29 cellular contexts compared by ENCODE assay signal in genomic region chr10:112711366-112711765, GRCh38.
A peak's percentile ranks its signal among the peaks of the same experiment; 100 is the strongest.
DNase-seq lines count a peak whose midpoint lies in the region; ATAC-seq and FAIRE-seq lines count a peak whose summit lies in the region.
"Had no signal": no experiment of that assay in that cellular context is flagged by ENCODE, and none has a peak within 500 bp of the region (broad histone marks: within the 10 kb centered on the region; RNA-seq: fewer than 3 reads in every experiment).

No MANE protein-coding gene starts in this region.

- peaks cover 14 to 38% (median 24%) of the 10 kb centered on the region in 10 experiments for H3K4me1 ChIP-seq in BLaER1 treated with 17β-estradiol and CSF1 and Interleukin-3, amounts not matched to agents 10 nM and 100 nM
- H3K4me1 ChIP-seq: breast epithelium, Caco-2, prostate gland had no signal

- H3K4me1 Mint-ChIP-seq in stimulated activated naive CD8-positive, alpha-beta T cell treated with anti-CD3 and anti-CD28 coated beads, Interleukin-15, amount 100 ng/mL, for 72 hours: no peaks in the 10 kb centered on the region
- H3K4me1 Mint-ChIP-seq: activated CD8-positive, alpha-beta memory T cell treated with anti-CD3 and anti-CD28 coated beads, Interleukin-2, amount 10 ng/mL, durations not matched to agents 7 days and 5 days had no signal

- no peak overlapping the region for H3K27ac Mint-ChIP-seq in stimulated activated naive CD8-positive, alpha-beta T cell treated with anti-CD3 and anti-CD28 coated beads, Interleukin-15, amount 100 ng/mL, for 72 hours
- H3K27ac Mint-ChIP-seq: activated CD4-positive, alpha-beta T cell treated with anti-CD3 and anti-CD28 coated beads, Interleukin-2, amount 10 ng/mL, durations not matched to agents 24 days and 14 days; activated CD8-positive, alpha-beta memory T cell treated with anti-CD3 and anti-CD28 coated beads, Interleukin-2, amount 10 ng/mL, durations not matched to agents 7 days and 5 days; activated T-cell treated with anti-CD3 and anti-CD28 coated beads, Interleukin-2, amount 50 U/mL, for 72 hours had no signal

- H3K9me3 ChIP-seq in BLaER1 treated with 17β-estradiol and CSF1 and Interleukin-3, amounts not matched to agents 10 nM and 100 nM (replicated peaks in 1 of 11): peaks cover 0 to 5% (median 0%) of the 10 kb centered on the region in 11 experiments; a peak in 3 of 22 replicates
- no peaks in the 10 kb centered on the region for H3K9me3 ChIP-seq in MG63
- H3K9me3 ChIP-seq: breast epithelium, Caco-2, neutrophil, prostate gland, stomach, tibial artery had no signal

- H3K4me2 ChIP-seq in BLaER1 treated with 17β-estradiol and CSF1 and Interleukin-3, amounts not matched to agents 10 nM and 100 nM: peak overlapping the region in 10 of 11 experiments; percentile 3 to 85 (median 64); a peak in 18 of 22 replicates
- H3K4me2 ChIP-seq: KMS-11 had no signal

- peaks cover 8 to 34% (median 18%) of the 10 kb centered on the region in 11 experiments; a peak in 15 of 22 replicates for H3K36me3 ChIP-seq in BLaER1 treated with 17β-estradiol and CSF1 and Interleukin-3, amounts not matched to agents 10 nM and 100 nM
- H3K36me3 ChIP-seq in MG63: no peaks in the 10 kb centered on the region
- H3K36me3 ChIP-seq: breast epithelium, neutrophil, prostate gland, stomach, tibial artery had no signal

- no peak for ATAC-seq in stimulated activated naive CD8-positive, alpha-beta T cell treated with anti-CD3 and anti-CD28 coated beads, Interleukin-15, amount 100 ng/mL, for 72 hours
- ATAC-seq: activated CD8-positive, alpha-beta memory T cell treated with anti-CD3 and anti-CD28 coated beads, Interleukin-2, amount 10 ng/mL, durations not matched to agents 7 days and 5 days; activated T-cell treated with anti-CD3 and anti-CD28 coated beads, Interleukin-2, amount 50 U/mL, for 72 hours; left ventricle myocardium superior had no signal

- no peaks in the 10 kb centered on the region for H3K27me3 Mint-ChIP-seq in stimulated activated naive CD8-positive, alpha-beta T cell treated with anti-CD3 and anti-CD28 coated beads, Interleukin-15, amount 100 ng/mL, for 72 hours
- H3K27me3 Mint-ChIP-seq: activated CD4-positive, alpha-beta T cell treated with anti-CD3 and anti-CD28 coated beads, Interleukin-2, amount 10 ng/mL, durations not matched to agents 24 days and 14 days; activated CD8-positive, alpha-beta memory T cell treated with anti-CD3 and anti-CD28 coated beads, Interleukin-2, amount 10 ng/mL, durations not matched to agents 7 days and 5 days had no signal

- H3K4me3 Mint-ChIP-seq in stimulated activated naive CD8-positive, alpha-beta T cell treated with anti-CD3 and anti-CD28 coated beads, Interleukin-15, amount 100 ng/mL, for 72 hours: no peak overlapping the region
- H3K4me3 Mint-ChIP-seq: activated CD4-positive, alpha-beta T cell treated with anti-CD3 and anti-CD28 coated beads, Interleukin-2, amount 10 ng/mL, durations not matched to agents 24 days and 14 days; activated CD8-positive, alpha-beta memory T cell treated with anti-CD3 and anti-CD28 coated beads, Interleukin-2, amount 10 ng/mL, durations not matched to agents 7 days and 5 days; activated T-cell treated with anti-CD3 and anti-CD28 coated beads, Interleukin-2, amount 50 U/mL, for 72 hours had no signal

- no peak overlapping the region for H3K27ac ChIP-seq in BLaER1 treated with 17β-estradiol and CSF1 and Interleukin-3, amounts not matched to agents 10 nM and 100 nM
- H3K27ac ChIP-seq: breast epithelium, C4-2B, epithelial cell of prostate, KMS-11, neutrophil, prostate gland, stomach, tibial artery, VCaP had no signal

- no peaks in the 10 kb centered on the region for H3K9me3 Mint-ChIP-seq in stimulated activated naive CD8-positive, alpha-beta T cell treated with anti-CD3 and anti-CD28 coated beads, Interleukin-15, amount 100 ng/mL, for 72 hours
- H3K9me3 Mint-ChIP-seq: activated CD4-positive, alpha-beta T cell treated with anti-CD3 and anti-CD28 coated beads, Interleukin-2, amount 10 ng/mL, durations not matched to agents 24 days and 14 days; activated T-cell treated with anti-CD3 and anti-CD28 coated beads, Interleukin-2, amount 50 U/mL, for 72 hours had no signal

- DNase-seq in MG63 (peak; percentile 88), iris pigment epithelial cell (ENCODE audit: low read depth) (peak; percentile 48), putamen (ENCODE audit: low spot score) (no peak), NCI-H128 (lab: John Stamatoyannopoulos, UW; ENCODE audit: unreplicated experiment) (no peak), AG20443 (ENCODE audit: low spot score) (no peak)
- no peak for DNase-seq in stimulated activated naive CD8-positive, alpha-beta T cell treated with anti-CD3 and anti-CD28 coated beads, Interleukin-15, amount 100 ng/mL, for 72 hours
- DNase-seq: activated CD4-positive, alpha-beta T cell treated with anti-CD3 and anti-CD28 coated beads, Interleukin-2, amount 10 ng/mL, durations not matched to agents 24 days and 14 days; activated CD8-positive, alpha-beta memory T cell treated with anti-CD3 and anti-CD28 coated beads, Interleukin-2, amount 10 ng/mL, durations not matched to agents 7 days and 5 days; activated naive CD4-positive, alpha-beta T cell; activated T-cell treated with anti-CD3 and anti-CD28 coated beads, Interleukin-2, amount 50 U/mL, for 72 hours; Caco-2; left ventricle myocardium superior; NCI-H1436; NCI-H2081 treated with DMSO at 0.1 percent for 48 hours; NCI-H345; NCI-H774; stomach; tibial artery had no signal

- H3K4me3 ChIP-seq in BLaER1 treated with 17β-estradiol and CSF1 and Interleukin-3, amounts not matched to agents 10 nM and 100 nM: no peak overlapping the region
- no peak overlapping the region for H3K4me3 ChIP-seq in MG63
- H3K4me3 ChIP-seq: breast epithelium, prostate gland, stomach, tibial artery had no signal

- H3K27me3 ChIP-seq in BLaER1 treated with 17β-estradiol and CSF1 and Interleukin-3, amounts not matched to agents 10 nM and 100 nM: no peaks in the 10 kb centered on the region
- no peaks in the 10 kb centered on the region; the same call in 1 of the 2 replicates for H3K27me3 ChIP-seq in MG63
- H3K27me3 ChIP-seq: breast epithelium, neutrophil, stomach, tibial artery had no signal

- H3K9ac ChIP-seq in BLaER1 treated with 17β-estradiol and CSF1 and Interleukin-3, amounts not matched to agents 10 nM and 100 nM: no peak overlapping the region
- H3K9ac ChIP-seq: KMS-11 had no signal

- H4K20me1 ChIP-seq in BLaER1 treated with 17β-estradiol and CSF1 and Interleukin-3, amounts not matched to agents 10 nM and 100 nM: no peaks in the 10 kb centered on the region

- peak; percentile 37 for FAIRE-seq in endometrium (lab: Jason Lieb, UNC)
- FAIRE-seq: GM18507, keratinocyte had no signal

Comparison
In these comparisons a context has a peak if more than half of its experiments do, and no peak if none do; other contexts are left out.
1. DNase-seq: peak in MG63 (single experiment) and iris pigment epithelial cell (single experiment); none in stimulated activated naive CD8-positive, alpha-beta T cell treated with anti-CD3 and anti-CD28 coated beads, Interleukin-15, amount 100 ng/mL, for 72 hours (0 of 2), putamen (single experiment), NCI-H128 (single experiment) and AG20443 (single experiment).